12 cellular contexts compared by ENCODE assay signal in the genomic region with DNA sequence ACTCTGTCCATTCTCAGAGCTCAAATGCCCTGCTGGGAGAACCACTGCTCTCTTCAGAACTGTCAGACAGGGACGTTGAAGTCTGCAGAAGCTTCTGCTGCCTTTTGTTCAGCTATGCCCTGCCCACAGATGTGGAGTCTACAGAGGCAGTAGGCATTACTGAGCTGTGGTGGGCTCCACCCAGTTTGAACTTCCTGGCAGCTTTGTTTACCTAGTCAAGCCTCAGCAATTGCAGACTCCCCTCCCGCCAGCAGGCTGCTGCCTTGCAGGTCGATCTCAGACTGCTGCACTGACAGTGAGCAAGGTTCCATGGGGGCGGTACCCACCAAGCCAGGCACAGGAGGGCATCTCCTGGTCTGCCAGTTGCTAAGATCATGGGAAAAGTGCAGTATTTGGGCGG. TPM values are rescaled to one million over a fixed set of nuclear protein-coding genes. Genes with fewer than 3 reads are reported as not detected.
DNase-seq lines count a peak whose midpoint lies in the region; ATAC-seq and TF ChIP-seq lines count a peak whose summit lies in the region.
"Had no signal": no experiment of that assay in that cellular context is flagged by ENCODE, and none has a peak within 500 bp of the region (broad histone marks: within the 10 kb centered on the region; RNA-seq: fewer than 3 reads in every experiment).

No MANE protein-coding gene starts in this region.

- no peak overlapping the region for H3K4me3 Mint-ChIP-seq in stimulated activated naive CD8-positive, alpha-beta T cell treated with anti-CD3 and anti-CD28 coated beads, Interleukin-15, amount 100 ng/mL, for 72 hours
- no peak overlapping the region for H3K4me3 Mint-ChIP-seq in activated B cell treated with CpG ODN at 0.5 μM for 24 hours
- no peak overlapping the region for H3K4me3 Mint-ChIP-seq in CD14-positive monocyte
- H3K4me3 Mint-ChIP-seq: stimulated activated memory B cell treated with anti-CD40 and anti-IgM and Interleukin-4, amounts not matched to agents 10 μg/mL and 1 μg/mL and 100 μg/mL, for 72 hours had no signal

- H3K9me3 Mint-ChIP-seq in stimulated activated naive CD8-positive, alpha-beta T cell treated with anti-CD3 and anti-CD28 coated beads, Interleukin-15, amount 100 ng/mL, for 72 hours: peaks cover 29 to 32% of the 10 kb centered on the region in 2 donors
- peaks cover 22% of the 10 kb centered on the region for H3K9me3 Mint-ChIP-seq in activated B cell treated with CpG ODN at 0.5 μM for 24 hours
- H3K9me3 Mint-ChIP-seq in CD14-positive monocyte: peaks cover 17 to 45% (median 26%) of the 10 kb centered on the region in 7 donors

- H3K36me3 Mint-ChIP-seq in activated B cell treated with CpG ODN at 0.5 μM for 24 hours (ENCODE audit: low read depth): peaks cover 20% of the 10 kb centered on the region
- no peaks in the 10 kb centered on the region for H3K36me3 Mint-ChIP-seq in CD14-positive monocyte

- intact Hi-C loops in activated B cell treated with CpG ODN at 0.5 μM for 24 hours (cut with micrococcal nuclease) (no loop called here), CD14-positive monocyte (cut with micrococcal nuclease) (no loop called here)

- POLR2A ChIA-PET in activated B cell treated with CpG ODN at 0.5 μM for 24 hours (lab: Charles Lee): no interaction called here

- peak in 1 of 2 donors; percentile 17 for DNase-seq in stimulated activated naive CD8-positive, alpha-beta T cell treated with anti-CD3 and anti-CD28 coated beads, Interleukin-15, amount 100 ng/mL, for 72 hours
- no peak for DNase-seq in stimulated activated naive CD8-positive, alpha-beta T cell treated with anti-CD3 and anti-CD28 coated beads, Interleukin-15, Interleukin-2, amounts not matched to agents 100 U/mL and 50 U/mL, for 24 hours
- DNase-seq in activated B cell treated with CpG ODN at 0.5 μM for 24 hours: no peak
- DNase-seq in activated gamma-delta T cell treated with anti-CD3 and anti-CD28 coated beads, Interleukin-2, amount 50 U/mL, for 16 hours (ENCODE audit: low read depth): peak; percentile 45
- peak; percentile 21 for DNase-seq in stimulated activated naive CD4-positive, alpha-beta T cell treated with Interleukin-2 at 50 U/mL for 16 hours (lab: John Stamatoyannopoulos, UW)
- no peak for DNase-seq in CD14-positive monocyte (ENCODE audit: low spot score)
- no peak for DNase-seq in cerebellar nuclear complex (lab: John Stamatoyannopoulos, UW)
- no peak for DNase-seq in COR-L47 (lab: John Stamatoyannopoulos, UW)
- DNase-seq: NCI-H345; occipital lobe; stimulated activated CD4-positive, alpha-beta T cell treated with anti-CD3 and anti-CD28 coated beads, Interleukin-12 subunit alpha, Interleukin-12 subunit beta, amount 100 ng/mL, for 4 hours had no signal

- peaks cover 17% of the 10 kb centered on the region for H3K4me1 Mint-ChIP-seq in stimulated activated naive CD8-positive, alpha-beta T cell treated with anti-CD3 and anti-CD28 coated beads, Interleukin-15, amount 100 ng/mL, for 72 hours
- H3K4me1 Mint-ChIP-seq in activated B cell treated with CpG ODN at 0.5 μM for 24 hours (peaks cover 5% of the 10 kb centered on the region), CD14-positive monocyte (no peaks in the 10 kb centered on the region)

- no peaks in the 10 kb centered on the region for H3K27me3 Mint-ChIP-seq in stimulated activated naive CD8-positive, alpha-beta T cell treated with anti-CD3 and anti-CD28 coated beads, Interleukin-15, amount 100 ng/mL, for 72 hours
- no peaks in the 10 kb centered on the region for H3K27me3 Mint-ChIP-seq in activated B cell treated with CpG ODN at 0.5 μM for 24 hours
- peaks cover 0 to 1% (median 1%) of the 10 kb centered on the region in 3 donors for H3K27me3 Mint-ChIP-seq in CD14-positive monocyte (ENCODE audit: low read depth in 3 of 3)
- H3K27me3 Mint-ChIP-seq: stimulated activated memory B cell treated with anti-CD40 and anti-IgM and Interleukin-4, amounts not matched to agents 10 μg/mL and 1 μg/mL and 100 μg/mL, for 72 hours had no signal

- peak; percentile 50 for ATAC-seq in stimulated activated naive CD8-positive, alpha-beta T cell treated with anti-CD3 and anti-CD28 coated beads, Interleukin-15, amount 100 ng/mL, for 72 hours
- no peak for ATAC-seq in stimulated activated naive CD8-positive, alpha-beta T cell treated with anti-CD3 and anti-CD28 coated beads, Interleukin-15, Interleukin-2, amounts not matched to agents 100 U/mL and 50 U/mL, for 24 hours
- ATAC-seq in activated B cell treated with CpG ODN at 0.5 μM for 24 hours (ENCODE audit: low read depth): peak; percentile 31
- ATAC-seq: stimulated activated memory B cell treated with anti-CD40 and anti-IgM and Interleukin-4, amounts not matched to agents 10 μg/mL and 1 μg/mL and 100 μg/mL, for 72 hours had no signal

- TF ChIP-seq CTCF in activated B cell treated with CpG ODN at 0.5 μM for 24 hours (IDR thresholded peaks at IDR 0.05): no peak
- no peak for TF ChIP-seq CTCF in CD14-positive monocyte (IDR thresholded peaks at IDR 0.05)

- CTCF ChIA-PET in activated B cell treated with CpG ODN at 0.5 μM for 24 hours (lab: Charles Lee): interaction anchor here (0.9 kb wide), 1 partner anchor 52 kb away, joined by 5 read pairs; no protein-coding TSS in a partner anchor

- no peak overlapping the region for H3K27ac Mint-ChIP-seq in stimulated activated naive CD8-positive, alpha-beta T cell treated with anti-CD3 and anti-CD28 coated beads, Interleukin-15, amount 100 ng/mL, for 72 hours
- H3K27ac Mint-ChIP-seq in activated B cell treated with CpG ODN at 0.5 μM for 24 hours: no peak overlapping the region
- H3K27ac Mint-ChIP-seq in CD14-positive monocyte: no peak overlapping the region
- H3K27ac Mint-ChIP-seq: stimulated activated memory B cell treated with anti-CD40 and anti-IgM and Interleukin-4, amounts not matched to agents 10 μg/mL and 1 μg/mL and 100 μg/mL, for 72 hours had no signal

RNA-seq across cellular contexts. Expression of a gene that starts 21.8 kb away (rescaled TPM):
- total RNA-seq in activated B cell treated with CpG ODN at 0.5 μM for 24 hours: 20.7 and 23.6 TPM in 2 replicates
- 10 to 100 TPM; 12.6 to 16.3 TPM for polyA plus RNA-seq in CD14-positive monocyte

Comparison
In these comparisons a context has a peak if more than half of its experiments do, and no peak if none do; other contexts are left out.
1. DNase-seq: peak in activated gamma-delta T cell treated with anti-CD3 and anti-CD28 coated beads, Interleukin-2, amount 50 U/mL, for 16 hours (single experiment) and stimulated activated naive CD4-positive, alpha-beta T cell treated with Interleukin-2 at 50 U/mL for 16 hours (single experiment); none in stimulated activated naive CD8-positive, alpha-beta T cell treated with anti-CD3 and anti-CD28 coated beads, Interleukin-15, Interleukin-2, amounts not matched to agents 100 U/mL and 50 U/mL, for 24 hours (single experiment), activated B cell treated with CpG ODN at 0.5 μM for 24 hours (single experiment), CD14-positive monocyte (single experiment), cerebellar nuclear complex (0 of 2) and COR-L47 (single experiment).